In the genomic region with DNA sequence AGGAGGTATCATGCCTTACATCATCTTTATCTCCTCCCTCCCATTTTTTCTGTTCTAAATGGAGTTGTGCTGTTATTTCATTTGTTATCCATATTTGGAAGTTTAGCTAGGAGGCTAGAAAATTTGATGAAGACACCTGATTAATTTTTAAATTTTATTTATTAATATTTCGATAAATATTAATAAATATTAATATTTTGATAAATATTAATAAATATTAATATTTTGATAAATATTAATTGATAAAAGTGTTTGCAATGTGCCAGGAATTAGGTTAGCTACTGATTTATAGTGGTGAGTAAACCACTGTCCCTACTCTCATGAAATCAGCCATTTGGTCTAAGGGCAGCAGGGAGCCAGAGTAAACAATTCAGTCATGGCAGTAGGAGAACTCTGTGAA, we compare ENCODE assay signal across 10 cellular contexts.
"Had no signal": no experiment of that assay in that cellular context is flagged by ENCODE, and none has a peak within 500 bp of the region (broad histone marks: within the 10 kb centered on the region; RNA-seq: fewer than 3 reads in every experiment).

No MANE protein-coding gene starts in this region.

- H3K27ac Mint-ChIP-seq: HFFc6, IgD-negative memory B cell had no signal

- H3K27me3 Mint-ChIP-seq: IgD-negative memory B cell had no signal

- ATAC-seq: HCT116, HepG2 had no signal

- DNase-seq: GM23248, GOT3, H7, HFFc6, KBM-7 had no signal

- H3K9me3 ChIP-seq: HAP-1 had no signal

- H3K36me3 ChIP-seq: HAP-1 had no signal

- H3K27ac ChIP-seq: GM23248, HL-60 had no signal

- H3K4me1 Mint-ChIP-seq: IgD-negative memory B cell had no signal

- H3K9ac ChIP-seq: GM23248 had no signal

- H3K36me3 Mint-ChIP-seq: IgD-negative memory B cell had no signal

- H3K4me1 ChIP-seq: HAP-1 had no signal

- H3K4me3 ChIP-seq: GM23248, HAP-1 had no signal

- H3K4me3 Mint-ChIP-seq: HFFc6, IgD-negative memory B cell had no signal

- FAIRE-seq: HepG2 had no signal

- H2AFZ ChIP-seq: GM23248 had no signal
